ENCODE assay signal across 8 cellular contexts in genomic region chr7:32988148-32988547, GRCh38. TPM values are rescaled to one million over a fixed set of nuclear protein-coding genes. Genes with fewer than 3 reads are reported as not detected.
DNase-seq lines count a peak whose midpoint lies in the region; ATAC-seq, FAIRE-seq and TF ChIP-seq lines count a peak whose summit lies in the region.
"Not testable (repeated sequence)": the region's sequence is repeated elsewhere in the genome, so short reads cannot be mapped to it uniquely, and the experiment has no call there.

No MANE protein-coding gene starts in this region.

- DNase-seq in GM12891 (ENCODE audit: insufficient read length, low spot score); activated T-cell treated with anti-CD3 and anti-CD28 coated beads, Interleukin-2, amount 50 U/mL, for 72 hours; stimulated activated effector memory CD8-positive, alpha-beta T cell treated with anti-CD3 and anti-CD28 coated beads, Interleukin-12 subunit alpha, Interleukin-12 subunit beta, amount 100 ng/mL, for 72 hours (ENCODE audit: low spot score in 2 of 2): not testable (repeated sequence)
- DNase-seq in NCI-H774 (lab: John Stamatoyannopoulos, UW) = peak; percentile 89

- H3K27me3 Mint-ChIP-seq in activated T-cell treated with anti-CD3 and anti-CD28 coated beads, Interleukin-2, amount 50 U/mL, for 72 hours (ENCODE audit: low read depth) = not testable (repeated sequence)

- FAIRE-seq in GM12891 (lab: Jason Lieb, UNC) = peak; percentile 16

- not testable (repeated sequence) for H3K36me3 Mint-ChIP-seq in activated T-cell treated with anti-CD3 and anti-CD28 coated beads, Interleukin-2, amount 50 U/mL, for 72 hours (ENCODE audit: insufficient read depth in 2 of 2); stimulated activated effector memory CD8-positive, alpha-beta T cell treated with anti-CD3 and anti-CD28 coated beads, Interleukin-12 subunit alpha, Interleukin-12 subunit beta, amount 100 ng/mL, for 72 hours

- peak overlapping the region in 1 of 2 donors; percentile 57 for H3K4me3 Mint-ChIP-seq in activated T-cell treated with anti-CD3 and anti-CD28 coated beads, Interleukin-2, amount 50 U/mL, for 72 hours
- peak overlapping the region; percentile 7 for H3K4me3 Mint-ChIP-seq in stimulated activated effector memory CD8-positive, alpha-beta T cell treated with anti-CD3 and anti-CD28 coated beads, Interleukin-12 subunit alpha, Interleukin-12 subunit beta, amount 100 ng/mL, for 72 hours

- not testable (repeated sequence) for TF ChIP-seq POLR2A in GM12891 (IDR thresholded peaks at IDR 0.05; ENCODE audit: low read depth, low read length)

- not testable (repeated sequence) for H3K4me1 Mint-ChIP-seq in activated T-cell treated with anti-CD3 and anti-CD28 coated beads, Interleukin-2, amount 50 U/mL, for 72 hours (ENCODE audit: low read depth)
- peaks cover 16% of the 10 kb centered on the region for H3K4me1 Mint-ChIP-seq in stimulated activated effector memory CD8-positive, alpha-beta T cell treated with anti-CD3 and anti-CD28 coated beads, Interleukin-12 subunit alpha, Interleukin-12 subunit beta, amount 100 ng/mL, for 72 hours

- H3K9me3 Mint-ChIP-seq in activated T-cell treated with anti-CD3 and anti-CD28 coated beads, Interleukin-2, amount 50 U/mL, for 72 hours; stimulated activated effector memory CD8-positive, alpha-beta T cell treated with anti-CD3 and anti-CD28 coated beads, Interleukin-12 subunit alpha, Interleukin-12 subunit beta, amount 100 ng/mL, for 72 hours: not testable (repeated sequence)

- not testable (repeated sequence) for H3K27ac Mint-ChIP-seq in activated T-cell treated with anti-CD3 and anti-CD28 coated beads, Interleukin-2, amount 50 U/mL, for 72 hours
- H3K27ac Mint-ChIP-seq in stimulated activated effector memory CD8-positive, alpha-beta T cell treated with anti-CD3 and anti-CD28 coated beads, Interleukin-12 subunit alpha, Interleukin-12 subunit beta, amount 100 ng/mL, for 72 hours = peak overlapping the region; percentile 27

- ATAC-seq in GM19351 (IDR thresholded peaks at IDR 0.05; ENCODE audit: unreplicated experiment) (peak; percentile 70), GM21717 (IDR thresholded peaks at IDR 0.05; ENCODE audit: unreplicated experiment) (peak; percentile 89), HG02943 (IDR thresholded peaks at IDR 0.05; ENCODE audit: low read depth, unreplicated experiment) (peak; percentile 79), HG03460 (IDR thresholded peaks at IDR 0.05; ENCODE audit: unreplicated experiment) (peak; percentile 74)
- ATAC-seq in activated T-cell treated with anti-CD3 and anti-CD28 coated beads, Interleukin-2, amount 50 U/mL, for 72 hours (replicated peaks in 1 of 2) = peak; percentile 63 to 64
- peak; percentile 22 for ATAC-seq in stimulated activated effector memory CD8-positive, alpha-beta T cell treated with anti-CD3 and anti-CD28 coated beads, Interleukin-12 subunit alpha, Interleukin-12 subunit beta, amount 100 ng/mL, for 72 hours

RNA-seq across cellular contexts. Expression of gene FKBP9, which starts 30.9 kb away (rescaled TPM):
- polyA plus RNA-seq in GM12891 (2012; ENCODE audit: low read depth, missing spikeins) = 5.5 TPM
- total RNA-seq in activated T-cell treated with anti-CD3 and anti-CD28 coated beads, Interleukin-2, amount 50 U/mL, for 72 hours = 1 to 10 TPM in 1 of 2 donors, under 1 TPM in 1; 0.84 to 1.7 TPM

Comparison
In these comparisons a context has a peak if more than half of its experiments do, and no peak if none do; other contexts are left out.
1. ATAC-seq: peak in every context shown above with its lines; median percentile 89 in GM21717; 79 in HG02943; 74 in HG03460; 70 in GM19351; 64 in activated T-cell treated with anti-CD3 and anti-CD28 coated beads, Interleukin-2, amount 50 U/mL, for 72 hours; 22 in stimulated activated effector memory CD8-positive, alpha-beta T cell treated with anti-CD3 and anti-CD28 coated beads, Interleukin-12 subunit alpha, Interleukin-12 subunit beta, amount 100 ng/mL, for 72 hours.